Comparison of ENCODE assay signal across 22 cellular contexts in the genomic region with DNA sequence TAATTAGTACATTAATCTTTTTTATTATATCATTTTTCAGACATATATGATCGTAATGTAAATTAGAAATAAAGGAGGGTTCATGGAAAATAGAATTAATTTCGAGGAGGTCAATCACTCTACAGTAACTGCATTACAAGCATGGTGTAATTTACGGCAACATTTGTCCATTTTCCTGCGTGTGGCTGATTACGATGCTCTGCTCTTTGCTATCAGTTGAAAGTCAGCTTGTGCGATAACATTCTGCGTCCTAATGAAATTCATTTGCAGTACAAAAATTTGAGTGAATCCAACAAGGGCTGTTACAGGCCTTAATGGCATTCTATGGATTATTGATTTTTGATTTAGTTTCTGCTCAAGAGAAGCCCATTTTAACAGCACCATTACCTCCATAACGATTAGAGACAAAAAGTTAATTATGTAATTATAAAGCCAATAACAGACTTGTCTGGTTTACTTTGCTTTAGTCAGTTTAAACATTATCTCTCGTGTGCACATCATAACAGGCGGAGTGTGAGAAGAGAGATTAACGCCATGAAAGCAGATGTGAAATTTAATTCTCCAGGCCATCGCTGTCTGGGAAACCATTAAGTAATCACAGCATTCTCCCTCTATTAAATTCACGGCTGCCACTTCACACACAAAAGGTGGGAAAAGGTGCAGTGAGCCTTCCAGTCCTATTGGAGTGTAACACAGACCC.
DNase-seq lines count a peak whose midpoint lies in the region; ATAC-seq lines count a peak whose summit lies in the region.
"Had no signal": no experiment of that assay in that cellular context is flagged by ENCODE, and none has a peak within 500 bp of the region (broad histone marks: within the 10 kb centered on the region; RNA-seq: fewer than 3 reads in every experiment).

No MANE protein-coding gene starts in this region.

- ATAC-seq in GM21529 (IDR thresholded peaks at IDR 0.05; ENCODE audit: unreplicated experiment) (no peak), HG02588 (IDR thresholded peaks at IDR 0.05; ENCODE audit: unreplicated experiment) (no peak)
- ATAC-seq: CD8-positive, alpha-beta T cell had no signal

- DNase-seq in NCI-H1417 (lab: John Stamatoyannopoulos, UW) (peak in 2 of 3 experiments; percentile 28 to 79), NCI-H1417 treated with DMSO at 0.1 percent for 48 hours (lab: John Stamatoyannopoulos, UW) (no peak), NCI-H146 treated with DMSO at 0.1 percent for 48 hours (lab: John Stamatoyannopoulos, UW; ENCODE audit: unreplicated experiment) (peak; percentile 52), NCI-H748 treated with DMSO at 0.1 percent for 48 hours (lab: John Stamatoyannopoulos, UW) (peak; percentile 84), left kidney (ENCODE audit: low read depth, low spot score) (peak; percentile 10), COLO829 (ENCODE audit: low spot score) (no peak)
- DNase-seq: AML-193; C1 segment of cervical spinal cord; Calu3; CD8-positive, alpha-beta T cell; DMS53; GDM1; H7; NCI-H1694 treated with DMSO at 0.1 percent for 48 hours; NCI-H2107; NCI-H345; NCI-H526 treated with DMSO at 0.1 percent for 48 hours; OCI-M1; SJCRH30; T1000 had no signal

Comparison
In these comparisons a context has a peak if more than half of its experiments do, and no peak if none do; other contexts are left out.
1. DNase-seq: peak in NCI-H1417 (2 of 3), NCI-H146 treated with DMSO at 0.1 percent for 48 hours (single experiment), NCI-H748 treated with DMSO at 0.1 percent for 48 hours (single experiment) and left kidney (single experiment); none in NCI-H1417 treated with DMSO at 0.1 percent for 48 hours (single experiment) and COLO829 (single experiment).